34 cellular contexts compared by ENCODE assay signal in the genomic region with DNA sequence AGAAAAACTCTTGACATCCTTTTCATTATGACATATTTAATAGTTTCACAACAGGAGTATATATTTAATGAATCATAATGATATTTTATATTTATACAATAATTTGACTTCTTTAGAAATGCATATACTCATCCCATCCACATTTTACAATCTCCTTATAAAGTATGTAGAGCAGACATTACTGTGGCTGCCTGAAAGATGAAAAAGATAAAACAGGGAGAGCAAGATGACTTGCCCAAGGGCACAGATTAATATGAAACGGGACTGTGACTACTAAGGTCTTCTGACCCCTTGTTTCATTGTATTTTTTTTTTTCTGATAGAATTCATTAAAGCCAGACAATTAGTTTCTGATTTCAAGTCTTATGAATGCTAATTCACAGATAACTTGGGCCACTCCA.
DNase-seq lines count a peak whose midpoint lies in the region; ATAC-seq, FAIRE-seq and TF ChIP-seq lines count a peak whose summit lies in the region.
"Had no signal": no experiment of that assay in that cellular context is flagged by ENCODE, and none has a peak within 500 bp of the region (broad histone marks: within the 10 kb centered on the region; RNA-seq: fewer than 3 reads in every experiment).

No MANE protein-coding gene starts in this region.

- no peaks in the 10 kb centered on the region for H3K79me2 ChIP-seq in SK-N-SH (ENCODE audit: insufficient read depth)

- no peak overlapping the region for H2AFZ ChIP-seq in SK-N-SH (ENCODE audit: low read depth)

- CTCF ChIA-PET in SK-N-SH (lab: Yijun Ruan, JAX) = no interaction called here
- CTCF ChIA-PET in naive thymus-derived CD4-positive, alpha-beta T cell (lab: Charles Lee) = no interaction called here

- TF ChIP-seq EP300 in SK-N-SH (IDR thresholded peaks at IDR 0.05; ENCODE audit: borderline replicate concordance in 1 of 2, low read depth in 1 of 2, low read length in 1 of 2) = peak in 1 of 2 experiments; percentile 45; a peak in 1 of 4 replicates

- H3K4me1 Mint-ChIP-seq in naive thymus-derived CD4-positive, alpha-beta T cell = no peaks in the 10 kb centered on the region
- H3K4me1 Mint-ChIP-seq: B cell; CD14-positive monocyte; CD4-positive, alpha-beta memory T cell; CD4-positive, CD25-positive, alpha-beta regulatory T cell; CD8-positive, alpha-beta memory T cell had no signal

- no peak overlapping the region for H3K4me3 Mint-ChIP-seq in naive thymus-derived CD4-positive, alpha-beta T cell
- H3K4me3 Mint-ChIP-seq: B cell; CD14-positive monocyte; CD4-positive, alpha-beta memory T cell; CD4-positive, alpha-beta T cell; CD4-positive, CD25-positive, alpha-beta regulatory T cell; CD8-positive, alpha-beta memory T cell; CD8-positive, alpha-beta T cell had no signal

- no peak overlapping the region for H3K9ac ChIP-seq in SK-N-SH
- H3K9ac ChIP-seq: BLaER1; BLaER1 treated with 17β-estradiol and CSF1 and Interleukin-3, amounts not matched to agents 10 nM and 100 nM had no signal

- H3K4me3 ChIP-seq in SK-N-SH (ENCODE audit: low read depth in 2 of 2, low read length in 1 of 2) = no peak overlapping the region
- H3K4me3 ChIP-seq in naive thymus-derived CD4-positive, alpha-beta T cell (ENCODE audit: low read length) = no peak overlapping the region
- H3K4me3 ChIP-seq: A549; BLaER1; BLaER1 treated with 17β-estradiol and CSF1 and Interleukin-3, amounts not matched to agents 10 nM and 100 nM had no signal

- H3K9me3 ChIP-seq in SK-N-SH = no peaks in the 10 kb centered on the region
- no peaks in the 10 kb centered on the region for H3K9me3 ChIP-seq in naive thymus-derived CD4-positive, alpha-beta T cell (ENCODE audit: control insufficient read depth in 2 of 3, low read length in 3 of 3)
- H3K9me3 ChIP-seq: A549; BE2C; BLaER1; BLaER1 treated with 17β-estradiol and CSF1 and Interleukin-3, amounts not matched to agents 10 nM and 100 nM; Caco-2 had no signal

- H3K36me3 Mint-ChIP-seq in naive thymus-derived CD4-positive, alpha-beta T cell = no peaks in the 10 kb centered on the region
- H3K36me3 Mint-ChIP-seq: CD14-positive monocyte; CD4-positive, alpha-beta memory T cell; CD4-positive, CD25-positive, alpha-beta regulatory T cell; CD8-positive, alpha-beta memory T cell; CD8-positive, alpha-beta T cell had no signal

- no peak for TF ChIP-seq CTCF in SK-N-SH (IDR thresholded peaks at IDR 0.05)

- no peak overlapping the region for H3K4me2 ChIP-seq in SK-N-SH
- H3K4me2 ChIP-seq: A549; BLaER1; BLaER1 treated with 17β-estradiol and CSF1 and Interleukin-3, amounts not matched to agents 10 nM and 100 nM had no signal

- no peaks in the 10 kb centered on the region for H3K27me3 Mint-ChIP-seq in naive thymus-derived CD4-positive, alpha-beta T cell
- H3K27me3 Mint-ChIP-seq: B cell; CD4-positive, alpha-beta memory T cell; CD4-positive, alpha-beta T cell; CD4-positive, CD25-positive, alpha-beta regulatory T cell; CD8-positive, alpha-beta memory T cell had no signal

- ATAC-seq in SK-N-SH treated with all-trans-retinoic acid at 6 μM for 48 hours = no peak
- ATAC-seq in naive thymus-derived CD4-positive, alpha-beta T cell = no peak
- ATAC-seq: A549; CD8-positive, alpha-beta T cell had no signal

- 5% methylated on average over 1 of the region's 1 CpG for WGBS in SK-N-SH (ENCODE audit: low lambda C conversion rate)

- peaks cover 0 to 7% (median 4%) of the 10 kb centered on the region in 11 donors for H3K9me3 Mint-ChIP-seq in naive thymus-derived CD4-positive, alpha-beta T cell

- no peak overlapping the region for H3K27ac ChIP-seq in SK-N-SH (ENCODE audit: low read depth in 2 of 2, low read length in 1 of 2)
- H3K27ac ChIP-seq in naive thymus-derived CD4-positive, alpha-beta T cell (ENCODE audit: low read depth, low read length) = no peak overlapping the region
- H3K27ac ChIP-seq: 22Rv1; A549; BLaER1; BLaER1 treated with 17β-estradiol and CSF1 and Interleukin-3, amounts not matched to agents 10 nM and 100 nM; C4-2B had no signal

- no peaks in the 10 kb centered on the region; a peak in 1 of 4 replicates for H3K4me1 ChIP-seq in SK-N-SH (ENCODE audit: control insufficient read depth in 1 of 2, insufficient read depth in 2 of 2, low read depth in 1 of 2, low read length in 1 of 2)
- H3K4me1 ChIP-seq in naive thymus-derived CD4-positive, alpha-beta T cell (ENCODE audit: control insufficient read depth in 2 of 2, insufficient read depth in 2 of 2, low read length in 2 of 2) = no peaks in the 10 kb centered on the region
- H3K4me1 ChIP-seq: A549; BE2C; BLaER1; BLaER1 treated with 17β-estradiol and CSF1 and Interleukin-3, amounts not matched to agents 10 nM and 100 nM; Caco-2 had no signal

- no peaks in the 10 kb centered on the region for H4K20me1 ChIP-seq in SK-N-SH (ENCODE audit: insufficient read depth)
- H4K20me1 ChIP-seq: BLaER1; BLaER1 treated with 17β-estradiol and CSF1 and Interleukin-3, amounts not matched to agents 10 nM and 100 nM had no signal

- H3K27ac Mint-ChIP-seq in naive thymus-derived CD4-positive, alpha-beta T cell = no peak overlapping the region
- H3K27ac Mint-ChIP-seq: B cell; CD14-positive monocyte; CD4-positive, alpha-beta memory T cell; CD4-positive, alpha-beta T cell; CD4-positive, CD25-positive, alpha-beta regulatory T cell; CD8-positive, alpha-beta memory T cell; CD8-positive, alpha-beta T cell had no signal

- POLR2A ChIA-PET in SK-N-SH (lab: Yijun Ruan, JAX) = no interaction called here
- POLR2A ChIA-PET in naive thymus-derived CD4-positive, alpha-beta T cell (lab: Charles Lee) = no interaction called here

- H3F3A ChIP-seq in SK-N-SH (replicated peaks; ENCODE audit: insufficient read depth) = no peaks in the 10 kb centered on the region

- no peaks in the 10 kb centered on the region for H3K27me3 ChIP-seq in SK-N-SH (ENCODE audit: insufficient read depth)
- H3K27me3 ChIP-seq in naive thymus-derived CD4-positive, alpha-beta T cell (ENCODE audit: control insufficient read depth in 2 of 2, insufficient read depth in 2 of 2, low read length in 2 of 2) = no peaks in the 10 kb centered on the region
- H3K27me3 ChIP-seq: BE2C; BLaER1; BLaER1 treated with 17β-estradiol and CSF1 and Interleukin-3, amounts not matched to agents 10 nM and 100 nM had no signal

- peak; percentile 12 for DNase-seq in SK-N-SH
- DNase-seq in M059J (ENCODE audit: low read depth) = peak; percentile 23
- DNase-seq in frontal cortex (ENCODE audit: low spot score in 2 of 2) = no peak
- DNase-seq in NCI-H2227 (lab: John Stamatoyannopoulos, UW; ENCODE audit: unreplicated experiment) = no peak
- DNase-seq in naive thymus-derived CD4-positive, alpha-beta T cell = no peak
- DNase-seq: 8988T; ACHN; AML-193; BE2C; C1 segment of cervical spinal cord; Caco-2; Calu3; CD4-positive, alpha-beta memory T cell; CD4-positive, alpha-beta T cell; CD4-positive, CD25-positive, alpha-beta regulatory T cell; CD8-positive, alpha-beta memory T cell; CD8-positive, alpha-beta T cell; COR-L47; DMS 273 treated with DMSO at 0.1 percent for 48 hours; DMS153; DMS53; DMS79; DMS79 treated with DMSO at 0.1 percent for 48 hours; DND-41; EL had no signal

- H3K36me3 ChIP-seq in SK-N-SH (replicated peaks in 1 of 2; ENCODE audit: control insufficient read depth in 1 of 2, insufficient read depth in 2 of 2, low read length in 1 of 2) = no peaks in the 10 kb centered on the region
- no peaks in the 10 kb centered on the region for H3K36me3 ChIP-seq in naive thymus-derived CD4-positive, alpha-beta T cell (ENCODE audit: control insufficient read depth in 2 of 3, insufficient read depth in 3 of 3, low read length in 3 of 3)
- H3K36me3 ChIP-seq: BE2C; BLaER1; BLaER1 treated with 17β-estradiol and CSF1 and Interleukin-3, amounts not matched to agents 10 nM and 100 nM had no signal

- no peaks in the 10 kb centered on the region for H3K9me2 ChIP-seq in SK-N-SH

- no peak for TF ChIP-seq RAD21 in SK-N-SH (IDR thresholded peaks at IDR 0.05; ENCODE audit: low read length)

- FAIRE-seq in frontal cortex (lab: Jason Lieb, UNC) = peak; percentile 58
- FAIRE-seq: A204.1, A549 had no signal

- intact Hi-C loops in naive thymus-derived CD4-positive, alpha-beta T cell (cut with micrococcal nuclease) = no loop called here

TF ChIP-seq in SK-N-SH, 30 proteins besides CTCF, POLR2A, EP300 and RAD21:
- TF ChIP-seq GATA2 (CRISPR knock-in tag; IDR thresholded peaks at IDR 0.05) (peak; percentile 63), TAF1 (IDR thresholded peaks at IDR 0.05; ENCODE audit: borderline replicate concordance, low read depth, low read length) (no peak)

TF ChIP-seq in SK-N-SH treated with all-trans-retinoic acid at 6 μM for 48 hours, 23 proteins besides CTCF, POLR2A, EP300 and RAD21:
- TF ChIP-seq BACH2 (CRISPR knock-in tag; IDR thresholded peaks at IDR 0.05; ENCODE audit: borderline replicate concordance) = no peak
- no peak for TF ChIP-seq RARB (CRISPR knock-in tag; IDR thresholded peaks at IDR 0.05)
- no peak for TF ChIP-seq ZNF8 (CRISPR knock-in tag; IDR thresholded peaks at IDR 0.05)
- TF ChIP-seq, protein P1, sequence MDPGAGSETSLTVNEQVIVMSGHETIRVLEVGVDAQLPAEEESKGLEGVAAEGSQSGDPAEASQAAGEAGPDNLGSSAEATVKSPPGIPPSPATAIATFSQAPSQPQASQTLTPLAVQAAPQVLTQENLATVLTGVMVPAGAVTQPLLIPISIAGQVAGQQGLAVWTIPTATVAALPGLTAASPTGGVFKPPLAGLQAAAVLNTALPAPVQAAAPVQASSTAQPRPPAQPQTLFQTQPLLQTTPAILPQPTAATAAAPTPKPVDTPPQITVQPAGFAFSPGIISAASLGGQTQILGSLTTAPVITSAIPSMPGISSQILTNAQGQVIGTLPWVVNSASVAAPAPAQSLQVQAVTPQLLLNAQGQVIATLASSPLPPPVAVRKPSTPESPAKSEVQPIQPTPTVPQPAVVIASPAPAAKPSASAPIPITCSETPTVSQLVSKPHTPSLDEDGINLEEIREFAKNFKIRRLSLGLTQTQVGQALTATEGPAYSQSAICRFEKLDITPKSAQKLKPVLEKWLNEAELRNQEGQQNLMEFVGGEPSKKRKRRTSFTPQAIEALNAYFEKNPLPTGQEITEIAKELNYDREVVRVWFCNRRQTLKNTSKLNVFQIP (CRISPR knock-in tag; IDR thresholded peaks at IDR 0.05; ENCODE audit: borderline replicate concordance, low read depth) = no peak
- no peak for TF ChIP-seq SNAI2 (CRISPR knock-in tag; IDR thresholded peaks at IDR 0.05)
- TF ChIP-seq ESRRG (CRISPR knock-in tag; IDR thresholded peaks at IDR 0.05) = no peak
- TF ChIP-seq ZNF70 (CRISPR knock-in tag; IDR thresholded peaks at IDR 0.05) = no peak
- TF ChIP-seq OSR1 (CRISPR knock-in tag; IDR thresholded peaks at IDR 0.05) = no peak
- no peak for TF ChIP-seq TCF4 (CRISPR knock-in tag; IDR thresholded peaks at IDR 0.05; ENCODE audit: borderline replicate concordance)

Comparison
In these comparisons a context has a peak if more than half of its experiments do, and no peak if none do; other contexts are left out.
1. DNase-seq: peak in SK-N-SH (single experiment) and M059J (single experiment); none in frontal cortex (0 of 2), NCI-H2227 (single experiment) and naive thymus-derived CD4-positive, alpha-beta T cell (0 of 9).